Comparison of ENCODE assay signal across 1 cellular context in the genomic region with DNA sequence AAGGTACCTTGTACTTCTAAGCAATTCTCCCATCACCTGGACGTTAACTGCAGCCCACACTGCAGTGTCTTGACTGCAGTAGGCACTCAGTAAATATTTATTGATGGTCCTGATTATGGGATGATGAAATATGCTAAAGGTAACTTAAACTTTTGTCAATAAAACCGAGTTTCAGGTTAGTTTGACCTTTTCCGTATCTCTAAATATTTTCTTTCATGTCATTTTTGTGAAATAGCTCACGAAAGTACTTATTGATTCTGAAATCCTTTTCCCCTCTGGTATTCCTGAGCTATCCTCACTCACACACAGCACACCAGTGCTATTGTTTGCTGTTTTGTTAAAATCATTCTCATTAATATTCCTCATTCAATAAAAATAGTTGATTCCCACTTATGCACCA.
TF ChIP-seq lines count a peak whose summit lies in the region.

No MANE protein-coding gene starts in this region.

TF ChIP-seq in HepG2, 621 proteins besides CTCF, POLR2A, EP300 and RAD21 (continued from another document and continues in another):
- TF ChIP-seq, protein P1, sequence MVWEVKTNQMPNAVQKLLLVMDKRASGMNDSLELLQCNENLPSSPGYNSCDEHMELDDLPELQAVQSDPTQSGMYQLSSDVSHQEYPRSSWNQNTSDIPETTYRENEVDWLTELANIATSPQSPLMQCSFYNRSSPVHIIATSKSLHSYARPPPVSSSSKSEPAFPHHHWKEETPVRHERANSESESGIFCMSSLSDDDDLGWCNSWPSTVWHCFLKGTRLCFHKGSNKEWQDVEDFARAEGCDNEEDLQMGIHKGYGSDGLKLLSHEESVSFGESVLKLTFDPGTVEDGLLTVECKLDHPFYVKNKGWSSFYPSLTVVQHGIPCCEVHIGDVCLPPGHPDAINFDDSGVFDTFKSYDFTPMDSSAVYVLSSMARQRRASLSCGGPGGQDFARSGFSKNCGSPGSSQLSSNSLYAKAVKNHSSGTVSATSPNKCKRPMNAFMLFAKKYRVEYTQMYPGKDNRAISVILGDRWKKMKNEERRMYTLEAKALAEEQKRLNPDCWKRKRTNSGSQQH (CRISPR knock-in tag; IDR thresholded peaks at IDR 0.05; ENCODE audit: low read depth): no peak
- TF ChIP-seq, protein P2, sequence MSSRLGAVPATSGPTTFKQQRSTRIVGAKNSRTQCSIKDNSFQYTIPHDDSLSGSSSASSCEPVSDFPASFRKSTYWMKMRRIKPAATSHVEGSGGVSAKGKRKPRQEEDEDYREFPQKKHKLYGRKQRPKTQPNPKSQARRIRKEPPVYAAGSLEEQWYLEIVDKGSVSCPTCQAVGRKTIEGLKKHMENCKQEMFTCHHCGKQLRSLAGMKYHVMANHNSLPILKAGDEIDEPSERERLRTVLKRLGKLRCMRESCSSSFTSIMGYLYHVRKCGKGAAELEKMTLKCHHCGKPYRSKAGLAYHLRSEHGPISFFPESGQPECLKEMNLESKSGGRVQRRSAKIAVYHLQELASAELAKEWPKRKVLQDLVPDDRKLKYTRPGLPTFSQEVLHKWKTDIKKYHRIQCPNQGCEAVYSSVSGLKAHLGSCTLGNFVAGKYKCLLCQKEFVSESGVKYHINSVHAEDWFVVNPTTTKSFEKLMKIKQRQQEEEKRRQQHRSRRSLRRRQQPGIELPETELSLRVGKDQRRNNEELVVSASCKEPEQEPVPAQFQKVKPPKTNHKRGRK (CRISPR knock-in tag; IDR thresholded peaks at IDR 0.05): no peak
- TF ChIP-seq MBNL3 (CRISPR knock-in tag; conservative IDR thresholded peaks at IDR 0.05) (no peak), ZNF629 (CRISPR knock-in tag; conservative IDR thresholded peaks at IDR 0.05) (no peak), RFXAP (CRISPR knock-in tag; IDR thresholded peaks at IDR 0.05; ENCODE audit: borderline replicate concordance) (no peak), ZBTB38 (CRISPR knock-in tag; IDR thresholded peaks at IDR 0.05) (no peak), ZNF496 (CRISPR knock-in tag; IDR thresholded peaks at IDR 0.05; ENCODE audit: insufficient replicate concordance) (no peak), EED (CRISPR knock-in tag; IDR thresholded peaks at IDR 0.05) (no peak), ZNF775 (CRISPR knock-in tag; IDR thresholded peaks at IDR 0.05; ENCODE audit: borderline replicate concordance) (no peak), ONECUT2 (CRISPR knock-in tag; IDR thresholded peaks at IDR 0.05) (peak; percentile 88), RARA (CRISPR knock-in tag; IDR thresholded peaks at IDR 0.05) (peak; percentile 94), ZNF790 (CRISPR knock-in tag; IDR thresholded peaks at IDR 0.05; ENCODE audit: borderline replicate concordance) (no peak), ZNF224 (CRISPR knock-in tag; IDR thresholded peaks at IDR 0.05) (no peak), MEIS1 (CRISPR knock-in tag; IDR thresholded peaks at IDR 0.05; ENCODE audit: borderline replicate concordance) (no peak), PCBP1 (IDR thresholded peaks at IDR 0.05; ENCODE audit: borderline replicate concordance, low read depth, low read length) (no peak), ZFP36L2 (CRISPR knock-in tag; IDR thresholded peaks at IDR 0.05) (no peak), ZNF574 (CRISPR knock-in tag; IDR thresholded peaks at IDR 0.05) (no peak), NR3C1 (CRISPR knock-in tag; IDR thresholded peaks at IDR 0.05) (no peak), TCF7L2 (IDR thresholded peaks at IDR 0.05; ENCODE audit: low read depth, low read length) (peak; percentile 63; the same call in 1 of the 2 replicates), YEATS2 (CRISPR knock-in tag; IDR thresholded peaks at IDR 0.05; ENCODE audit: borderline replicate concordance) (no peak), ZFP91 (CRISPR knock-in tag; IDR thresholded peaks at IDR 0.05; ENCODE audit: borderline replicate concordance) (no peak), CREB1 (IDR thresholded peaks at IDR 0.05) (no peak), CREB1 (CRISPR knock-in tag; IDR thresholded peaks at IDR 0.05) (peak; percentile 57; the same call in 1 of the 2 replicates), ZNF251 (CRISPR knock-in tag; IDR thresholded peaks at IDR 0.05) (no peak), MLLT10 (CRISPR knock-in tag; IDR thresholded peaks at IDR 0.05) (no peak), TP53 (CRISPR knock-in tag; conservative IDR thresholded peaks at IDR 0.05) (no peak), ATF6 (CRISPR knock-in tag; conservative IDR thresholded peaks at IDR 0.05) (no peak; the same call in 1 of the 2 replicates), IRX3 (CRISPR knock-in tag; IDR thresholded peaks at IDR 0.05; ENCODE audit: borderline replicate concordance, low read depth) (no peak), ZNF546 (CRISPR knock-in tag; conservative IDR thresholded peaks at IDR 0.05) (no peak), MXD4 (CRISPR knock-in tag; IDR thresholded peaks at IDR 0.05) (no peak), ZNF280D (CRISPR knock-in tag; IDR thresholded peaks at IDR 0.05) (no peak), SIN3B (IDR thresholded peaks at IDR 0.05; ENCODE audit: low read length) (no peak), ZNF460 (CRISPR knock-in tag; IDR thresholded peaks at IDR 0.05; ENCODE audit: borderline replicate concordance) (no peak), ZNF570 (CRISPR knock-in tag; IDR thresholded peaks at IDR 0.05; ENCODE audit: borderline replicate concordance) (no peak), ZBTB7A (CRISPR knock-in tag; IDR thresholded peaks at IDR 0.05) (no peak), ADNP (CRISPR knock-in tag; IDR thresholded peaks at IDR 0.05) (no peak), MATR3 (CRISPR knock-in tag; IDR thresholded peaks at IDR 0.05) (no peak), FOXM1 (CRISPR knock-in tag; IDR thresholded peaks at IDR 0.05) (no peak), ZNF432 (CRISPR knock-in tag; IDR thresholded peaks at IDR 0.05; ENCODE audit: borderline replicate concordance) (no peak), ZNF101 (CRISPR knock-in tag; IDR thresholded peaks at IDR 0.05; ENCODE audit: borderline replicate concordance, low read depth) (no peak), MZF1 (CRISPR knock-in tag; IDR thresholded peaks at IDR 0.05; ENCODE audit: borderline replicate concordance) (no peak), HOXD1 (CRISPR knock-in tag; IDR thresholded peaks at IDR 0.05) (0 out of 2 replicates have a peak, but pooled peaks have one; percentile 37), SMC3 (IDR thresholded peaks at IDR 0.05; ENCODE audit: low read length) (peak; percentile 44), CC2D1A (CRISPR knock-in tag; IDR thresholded peaks at IDR 0.05) (no peak)
- TF ChIP-seq, protein P3, sequence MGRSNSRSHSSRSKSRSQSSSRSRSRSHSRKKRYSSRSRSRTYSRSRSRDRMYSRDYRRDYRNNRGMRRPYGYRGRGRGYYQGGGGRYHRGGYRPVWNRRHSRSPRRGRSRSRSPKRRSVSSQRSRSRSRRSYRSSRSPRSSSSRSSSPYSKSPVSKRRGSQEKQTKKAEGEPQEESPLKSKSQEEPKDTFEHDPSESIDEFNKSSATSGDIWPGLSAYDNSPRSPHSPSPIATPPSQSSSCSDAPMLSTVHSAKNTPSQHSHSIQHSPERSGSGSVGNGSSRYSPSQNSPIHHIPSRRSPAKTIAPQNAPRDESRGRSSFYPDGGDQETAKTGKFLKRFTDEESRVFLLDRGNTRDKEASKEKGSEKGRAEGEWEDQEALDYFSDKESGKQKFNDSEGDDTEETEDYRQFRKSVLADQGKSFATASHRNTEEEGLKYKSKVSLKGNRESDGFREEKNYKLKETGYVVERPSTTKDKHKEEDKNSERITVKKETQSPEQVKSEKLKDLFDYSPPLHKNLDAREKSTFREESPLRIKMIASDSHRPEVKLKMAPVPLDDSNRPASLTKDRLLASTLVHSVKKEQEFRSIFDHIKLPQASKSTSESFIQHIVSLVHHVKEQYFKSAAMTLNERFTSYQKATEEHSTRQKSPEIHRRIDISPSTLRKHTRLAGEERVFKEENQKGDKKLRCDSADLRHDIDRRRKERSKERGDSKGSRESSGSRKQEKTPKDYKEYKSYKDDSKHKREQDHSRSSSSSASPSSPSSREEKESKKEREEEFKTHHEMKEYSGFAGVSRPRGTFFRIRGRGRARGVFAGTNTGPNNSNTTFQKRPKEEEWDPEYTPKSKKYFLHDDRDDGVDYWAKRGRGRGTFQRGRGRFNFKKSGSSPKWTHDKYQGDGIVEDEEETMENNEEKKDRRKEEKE (IDR thresholded peaks at IDR 0.05): no peak
- TF ChIP-seq, protein P4, sequence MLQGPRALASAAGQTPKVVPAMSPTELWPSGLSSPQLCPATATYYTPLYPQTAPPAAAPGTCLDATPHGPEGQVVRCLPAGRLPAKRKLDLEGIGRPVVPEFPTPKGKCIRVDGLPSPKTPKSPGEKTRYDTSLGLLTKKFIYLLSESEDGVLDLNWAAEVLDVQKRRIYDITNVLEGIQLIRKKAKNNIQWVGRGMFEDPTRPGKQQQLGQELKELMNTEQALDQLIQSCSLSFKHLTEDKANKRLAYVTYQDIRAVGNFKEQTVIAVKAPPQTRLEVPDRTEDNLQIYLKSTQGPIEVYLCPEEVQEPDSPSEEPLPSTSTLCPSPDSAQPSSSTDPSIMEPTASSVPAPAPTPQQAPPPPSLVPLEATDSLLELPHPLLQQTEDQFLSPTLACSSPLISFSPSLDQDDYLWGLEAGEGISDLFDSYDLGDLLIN (CRISPR knock-in tag; IDR thresholded peaks at IDR 0.05; ENCODE audit: borderline replicate concordance): no peak
- TF ChIP-seq, protein P5, sequence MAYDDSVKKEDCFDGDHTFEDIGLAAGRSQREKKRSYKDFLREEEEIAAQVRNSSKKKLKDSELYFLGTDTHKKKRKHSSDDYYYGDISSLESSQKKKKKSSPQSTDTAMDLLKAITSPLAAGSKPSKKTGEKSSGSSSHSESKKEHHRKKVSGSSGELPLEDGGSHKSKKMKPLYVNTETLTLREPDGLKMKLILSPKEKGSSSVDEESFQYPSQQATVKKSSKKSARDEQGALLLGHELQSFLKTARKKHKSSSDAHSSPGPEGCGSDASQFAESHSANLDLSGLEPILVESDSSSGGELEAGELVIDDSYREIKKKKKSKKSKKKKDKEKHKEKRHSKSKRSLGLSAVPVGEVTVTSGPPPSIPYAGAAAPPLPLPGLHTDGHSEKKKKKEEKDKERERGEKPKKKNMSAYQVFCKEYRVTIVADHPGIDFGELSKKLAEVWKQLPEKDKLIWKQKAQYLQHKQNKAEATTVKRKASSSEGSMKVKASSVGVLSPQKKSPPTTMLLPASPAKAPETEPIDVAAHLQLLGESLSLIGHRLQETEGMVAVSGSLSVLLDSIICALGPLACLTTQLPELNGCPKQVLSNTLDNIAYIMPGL (CRISPR knock-in tag; IDR thresholded peaks at IDR 0.05; ENCODE audit: borderline replicate concordance in 1 of 2, low read depth in 1 of 2): no peak
